7 cellular contexts compared by ENCODE assay signal in genomic region chr1:144930085-144930776, GRCh38.
DNase-seq lines count a peak whose midpoint lies in the region; ATAC-seq and TF ChIP-seq lines count a peak whose summit lies in the region.
"Not testable (repeated sequence)": the region's sequence is repeated elsewhere in the genome, so short reads cannot be mapped to it uniquely, and the experiment has no call there.

No MANE protein-coding gene starts in this region.

- TF ChIP-seq CTCF in CD4-positive, alpha-beta T cell (IDR thresholded peaks at IDR 0.05): not testable (repeated sequence)

- H3K27ac Mint-ChIP-seq in CD4-positive, alpha-beta T cell; activated T-helper 17 cell treated with anti-CD3 and anti-CD28 coated beads, Interleukin-2, amount 50 U/mL, for 72 hours; central memory CD8-positive, alpha-beta T cell (ENCODE audit: low read depth); stimulated activated naive B cell treated with anti-CD40 and anti-IgM and Interleukin-4, amounts not matched to agents 10 μg/mL and 1 μg/mL and 100 μg/mL, for 72 hours: not testable (repeated sequence)
- peak overlapping the region; percentile 66 for H3K27ac Mint-ChIP-seq in activated CD4-positive, alpha-beta T cell treated with anti-CD3 and anti-CD28 coated beads, Interleukin-2, amount 10 ng/mL, durations not matched to agents 24 days and 14 days

- POLR2A ChIA-PET in CD4-positive, alpha-beta T cell (lab: Charles Lee): not testable (repeated sequence)

- H3K9me3 Mint-ChIP-seq in CD4-positive, alpha-beta T cell; activated CD4-positive, alpha-beta T cell treated with anti-CD3 and anti-CD28 coated beads, Interleukin-2, amount 10 ng/mL, durations not matched to agents 24 days and 14 days; activated T-helper 17 cell treated with anti-CD3 and anti-CD28 coated beads, Interleukin-2, amount 50 U/mL, for 72 hours; central memory CD8-positive, alpha-beta T cell; stimulated activated naive B cell treated with anti-CD40 and anti-IgM and Interleukin-4, amounts not matched to agents 10 μg/mL and 1 μg/mL and 100 μg/mL, for 72 hours: not testable (repeated sequence)

- peak; percentile 32 for ATAC-seq in CD4-positive, alpha-beta T cell (ENCODE audit: poor library complexity)
- ATAC-seq in activated T-helper 17 cell treated with anti-CD3 and anti-CD28 coated beads, Interleukin-2, amount 50 U/mL, for 72 hours (replicated peaks): peak; percentile 94
- peak; percentile 68 for ATAC-seq in central memory CD8-positive, alpha-beta T cell (replicated peaks; ENCODE audit: extremely low read depth, poor library complexity, severe bottlenecking)
- peak; percentile 71 to 89 for ATAC-seq in stimulated activated naive B cell treated with anti-CD40 and anti-IgM and Interleukin-4, amounts not matched to agents 10 μg/mL and 1 μg/mL and 100 μg/mL, for 72 hours (replicated peaks)

- not testable (repeated sequence) for H3K4me3 Mint-ChIP-seq in CD4-positive, alpha-beta T cell; activated CD4-positive, alpha-beta T cell treated with anti-CD3 and anti-CD28 coated beads, Interleukin-2, amount 10 ng/mL, durations not matched to agents 24 days and 14 days; activated T-helper 17 cell treated with anti-CD3 and anti-CD28 coated beads, Interleukin-2, amount 50 U/mL, for 72 hours; central memory CD8-positive, alpha-beta T cell; stimulated activated naive B cell treated with anti-CD40 and anti-IgM and Interleukin-4, amounts not matched to agents 10 μg/mL and 1 μg/mL and 100 μg/mL, for 72 hours

- H3K27ac ChIP-seq in CD4-positive, alpha-beta T cell (ENCODE audit: low read depth, low read length): not testable (repeated sequence)

- not testable (repeated sequence) for DNase-seq in CD4-positive, alpha-beta T cell; central memory CD8-positive, alpha-beta T cell (ENCODE audit: low spot score in 2 of 2); stimulated activated naive B cell treated with anti-CD40 and anti-IgM and Interleukin-4, amounts not matched to agents 10 μg/mL and 1 μg/mL and 100 μg/mL, for 72 hours
- DNase-seq in M059J (ENCODE audit: low read depth) (peak; percentile 1), myocyte (ENCODE audit: low read depth) (peak; percentile 7)
- peak; percentile 58 for DNase-seq in activated CD4-positive, alpha-beta T cell treated with anti-CD3 and anti-CD28 coated beads, Interleukin-2, amount 10 ng/mL, durations not matched to agents 24 days and 14 days

- H3K27me3 Mint-ChIP-seq in CD4-positive, alpha-beta T cell; activated CD4-positive, alpha-beta T cell treated with anti-CD3 and anti-CD28 coated beads, Interleukin-2, amount 10 ng/mL, durations not matched to agents 24 days and 14 days; activated T-helper 17 cell treated with anti-CD3 and anti-CD28 coated beads, Interleukin-2, amount 50 U/mL, for 72 hours; central memory CD8-positive, alpha-beta T cell; stimulated activated naive B cell treated with anti-CD40 and anti-IgM and Interleukin-4, amounts not matched to agents 10 μg/mL and 1 μg/mL and 100 μg/mL, for 72 hours: not testable (repeated sequence)

- not testable (repeated sequence) for H3K9me3 ChIP-seq in CD4-positive, alpha-beta T cell (ENCODE audit: control insufficient read depth, low read length)

- CTCF ChIA-PET in CD4-positive, alpha-beta T cell (lab: Charles Lee): not testable (repeated sequence)

- not testable (repeated sequence) for H3K4me1 Mint-ChIP-seq in CD4-positive, alpha-beta T cell (ENCODE audit: low read depth); activated CD4-positive, alpha-beta T cell treated with anti-CD3 and anti-CD28 coated beads, Interleukin-2, amount 10 ng/mL, durations not matched to agents 24 days and 14 days; activated T-helper 17 cell treated with anti-CD3 and anti-CD28 coated beads, Interleukin-2, amount 50 U/mL, for 72 hours; central memory CD8-positive, alpha-beta T cell; stimulated activated naive B cell treated with anti-CD40 and anti-IgM and Interleukin-4, amounts not matched to agents 10 μg/mL and 1 μg/mL and 100 μg/mL, for 72 hours

- not testable (repeated sequence) for H3K27me3 ChIP-seq in CD4-positive, alpha-beta T cell (ENCODE audit: control insufficient read depth, insufficient read depth, low read length)

- not testable (repeated sequence) for H3K36me3 Mint-ChIP-seq in CD4-positive, alpha-beta T cell (ENCODE audit: low read depth); activated CD4-positive, alpha-beta T cell treated with anti-CD3 and anti-CD28 coated beads, Interleukin-2, amount 10 ng/mL, durations not matched to agents 24 days and 14 days (ENCODE audit: low read depth); activated T-helper 17 cell treated with anti-CD3 and anti-CD28 coated beads, Interleukin-2, amount 50 U/mL, for 72 hours (ENCODE audit: low read depth); central memory CD8-positive, alpha-beta T cell (ENCODE audit: insufficient read depth); stimulated activated naive B cell treated with anti-CD40 and anti-IgM and Interleukin-4, amounts not matched to agents 10 μg/mL and 1 μg/mL and 100 μg/mL, for 72 hours

- intact Hi-C loops in CD4-positive, alpha-beta T cell (cut with DNase I, micrococcal nuclease); activated CD4-positive, alpha-beta T cell treated with anti-CD3 and anti-CD28 coated beads, Interleukin-2, amount 10 ng/mL, durations not matched to agents 24 days and 14 days (cut with micrococcal nuclease): not testable (repeated sequence)

Comparison
In these comparisons a context has a peak if more than half of its experiments do, and no peak if none do; other contexts are left out.
1. ATAC-seq: peak in every context shown above with its lines; median percentile 94 in activated T-helper 17 cell treated with anti-CD3 and anti-CD28 coated beads, Interleukin-2, amount 50 U/mL, for 72 hours; 80 in stimulated activated naive B cell treated with anti-CD40 and anti-IgM and Interleukin-4, amounts not matched to agents 10 μg/mL and 1 μg/mL and 100 μg/mL, for 72 hours; 68 in central memory CD8-positive, alpha-beta T cell; 32 in CD4-positive, alpha-beta T cell.